In genomic region chr2:12918138-12918840, GRCh38 we compare ENCODE assay signal across 16 cellular contexts.
DNase-seq lines count a peak whose midpoint lies in the region; ATAC-seq and TF ChIP-seq lines count a peak whose summit lies in the region.
"Had no signal": no experiment of that assay in that cellular context is flagged by ENCODE, and none has a peak within 500 bp of the region (broad histone marks: within the 10 kb centered on the region; RNA-seq: fewer than 3 reads in every experiment).

No MANE protein-coding gene starts in this region.

- no peak overlapping the region for H3K27ac Mint-ChIP-seq in MCF 10A (ENCODE audit: low read depth, unreplicated experiment)
- H3K27ac Mint-ChIP-seq in naive thymus-derived CD4-positive, alpha-beta T cell, result no peak overlapping the region
- H3K27ac Mint-ChIP-seq: activated CD4-positive, alpha-beta memory T cell treated with anti-CD3 and anti-CD28 coated beads, Interleukin-2, amount 10 ng/mL, durations not matched to agents 7 days and 5 days; activated T-helper 2 cell treated with anti-CD3 and anti-CD28 coated beads, Interferon-gamma antibody, Interleukin-2, Interleukin-4, amounts not matched to agents 10 μg/mL and 5 μg/mL and 100 μg/mL, durations not matched to agents 14 hours and 24 hours and 36 hours; memory B cell had no signal

- H3K36me3 ChIP-seq in breast epithelium, result no peaks in the 10 kb centered on the region
- no peaks in the 10 kb centered on the region for H3K36me3 ChIP-seq in naive thymus-derived CD4-positive, alpha-beta T cell (ENCODE audit: control insufficient read depth in 2 of 3, insufficient read depth in 3 of 3, low read length in 3 of 3)

- ATAC-seq in left ventricle myocardium superior (peak; percentile 74), HG02759 (IDR thresholded peaks at IDR 0.05; ENCODE audit: unreplicated experiment) (no peak)
- ATAC-seq in naive thymus-derived CD4-positive, alpha-beta T cell, result no peak

- no TSS peak for BruUV-seq in MCF 10A (replicated peaks; lab: Mats Ljungman, UMichigan)

- no peaks in the 10 kb centered on the region for H3K27me3 ChIP-seq in breast epithelium
- H3K27me3 ChIP-seq in naive thymus-derived CD4-positive, alpha-beta T cell (ENCODE audit: control insufficient read depth in 2 of 2, insufficient read depth in 2 of 2, low read length in 2 of 2), result no peaks in the 10 kb centered on the region

- POLR2A ChIA-PET in MCF 10A (lab: Yijun Ruan, JAX), result interaction anchor here (0.6 kb wide), 1 partner anchor 1333 kb away, joined by 4 read pairs; no protein-coding TSS in a partner anchor
- POLR2A ChIA-PET in naive thymus-derived CD4-positive, alpha-beta T cell (lab: Charles Lee), result no interaction called here

- intact Hi-C loops in breast epithelium (cut with DNase I; ENCODE audit: low total_unique reads), result no loop called here
- intact Hi-C loops in MCF 10A (cut with micrococcal nuclease), result no loop called here
- intact Hi-C loops in left ventricle myocardium superior (cut with micrococcal nuclease), result no loop called here
- intact Hi-C loops in naive thymus-derived CD4-positive, alpha-beta T cell (cut with micrococcal nuclease), result no loop called here

- no peaks in the 10 kb centered on the region for H3K4me1 ChIP-seq in breast epithelium
- H3K4me1 ChIP-seq in naive thymus-derived CD4-positive, alpha-beta T cell (ENCODE audit: control insufficient read depth in 2 of 2, insufficient read depth in 2 of 2, low read length in 2 of 2), result no peaks in the 10 kb centered on the region

- DNase-seq in breast epithelium (ENCODE audit: low spot score in 2 of 2) (no peak), MCF 10A (ENCODE audit: unreplicated experiment) (no peak), left ventricle myocardium superior (no peak), retina (peak; percentile 19), epidermal melanocyte (ENCODE audit: insufficient read length, low spot score) (no peak), GOT3 (lab: John Stamatoyannopoulos, UW) (no peak)
- DNase-seq in naive thymus-derived CD4-positive, alpha-beta T cell, result no peak
- DNase-seq: activated CD4-positive, alpha-beta memory T cell treated with anti-CD3 and anti-CD28 coated beads, Interleukin-2, amount 10 ng/mL, durations not matched to agents 7 days and 5 days; GDM1; NCI-H2081 treated with DMSO at 0.1 percent for 48 hours; stimulated activated CD4-positive, alpha-beta T cell treated with anti-CD3 and anti-CD28 coated beads, Interleukin-2, amount 100 ng/mL, for 48 hours had no signal

- H3K4me3 Mint-ChIP-seq in MCF 10A (ENCODE audit: unreplicated experiment), result no peak overlapping the region
- no peak overlapping the region for H3K4me3 Mint-ChIP-seq in naive thymus-derived CD4-positive, alpha-beta T cell
- H3K4me3 Mint-ChIP-seq: activated CD4-positive, alpha-beta memory T cell treated with anti-CD3 and anti-CD28 coated beads, Interleukin-2, amount 10 ng/mL, durations not matched to agents 7 days and 5 days; memory B cell had no signal

- H3K27me3 Mint-ChIP-seq in MCF 10A (ENCODE audit: insufficient read depth, unreplicated experiment), result no peaks in the 10 kb centered on the region
- peaks cover 0 to 32% (median 9%) of the 10 kb centered on the region in 5 donors for H3K27me3 Mint-ChIP-seq in naive thymus-derived CD4-positive, alpha-beta T cell

- H3K27ac ChIP-seq in breast epithelium, result peak overlapping the region; percentile 65 to 66
- H3K27ac ChIP-seq in naive thymus-derived CD4-positive, alpha-beta T cell (ENCODE audit: low read depth, low read length), result no peak overlapping the region
- H3K27ac ChIP-seq: 22Rv1, HL-60 had no signal

- peaks cover 6% of the 10 kb centered on the region for H3K4me1 Mint-ChIP-seq in MCF 10A (ENCODE audit: insufficient read depth, unreplicated experiment)
- H3K4me1 Mint-ChIP-seq in naive thymus-derived CD4-positive, alpha-beta T cell, result no peaks in the 10 kb centered on the region
- H3K4me1 Mint-ChIP-seq: activated CD4-positive, alpha-beta memory T cell treated with anti-CD3 and anti-CD28 coated beads, Interleukin-2, amount 10 ng/mL, durations not matched to agents 7 days and 5 days; memory B cell had no signal

- CTCF ChIA-PET in MCF 10A (lab: Yijun Ruan, JAX), result no interaction called here
- CTCF ChIA-PET in naive thymus-derived CD4-positive, alpha-beta T cell (lab: Charles Lee), result interaction anchor here (1.0 kb wide), 1 partner anchor 13 kb away, joined by 5 read pairs; no protein-coding TSS in a partner anchor

- no peaks in the 10 kb centered on the region for H3K36me3 Mint-ChIP-seq in MCF 10A (ENCODE audit: insufficient read depth, unreplicated experiment)
- H3K36me3 Mint-ChIP-seq in naive thymus-derived CD4-positive, alpha-beta T cell, result no peaks in the 10 kb centered on the region
- H3K36me3 Mint-ChIP-seq: memory B cell had no signal

- no peak for TF ChIP-seq POLR2A in breast epithelium (IDR thresholded peaks at IDR 0.05)

- peak overlapping the region in 1 of 3 donors; percentile 12 for H3K4me3 ChIP-seq in breast epithelium
- H3K4me3 ChIP-seq in naive thymus-derived CD4-positive, alpha-beta T cell (ENCODE audit: low read length), result no peak overlapping the region

- H3K9me3 ChIP-seq in breast epithelium, result no peaks in the 10 kb centered on the region
- H3K9me3 ChIP-seq in naive thymus-derived CD4-positive, alpha-beta T cell (ENCODE audit: control insufficient read depth in 2 of 3, low read length in 3 of 3), result no peaks in the 10 kb centered on the region

- H3K9me3 Mint-ChIP-seq in MCF 10A (ENCODE audit: unreplicated experiment), result no peaks in the 10 kb centered on the region
- peaks cover 0 to 3% (median 0%) of the 10 kb centered on the region in 11 donors for H3K9me3 Mint-ChIP-seq in naive thymus-derived CD4-positive, alpha-beta T cell
- H3K9me3 Mint-ChIP-seq: activated CD4-positive, alpha-beta memory T cell treated with anti-CD3 and anti-CD28 coated beads, Interleukin-2, amount 10 ng/mL, durations not matched to agents 7 days and 5 days; activated T-helper 2 cell treated with anti-CD3 and anti-CD28 coated beads, Interferon-gamma antibody, Interleukin-2, Interleukin-4, amounts not matched to agents 10 μg/mL and 5 μg/mL and 100 μg/mL, durations not matched to agents 14 hours and 24 hours and 36 hours; memory B cell had no signal

- TF ChIP-seq CTCF in breast epithelium (IDR thresholded peaks at IDR 0.05) (no peak), MCF 10A (IDR thresholded peaks at IDR 0.05; ENCODE audit: unreplicated experiment) (no peak)
